Comparison of ENCODE assay signal across 16 cellular contexts in genomic region chr20:10802201-10802600, GRCh38.
"Had no signal": no experiment of that assay in that cellular context is flagged by ENCODE, and none has a peak within 500 bp of the region (broad histone marks: within the 10 kb centered on the region; RNA-seq: fewer than 3 reads in every experiment).

No MANE protein-coding gene starts in this region.

- H3K27ac Mint-ChIP-seq: activated naive CD8-positive, alpha-beta T cell treated with anti-CD3 and anti-CD28 coated beads, Interleukin-2, amount 10 ng/mL, durations not matched to agents 7 days and 5 days; activated T-cell treated with anti-CD3 and anti-CD28 coated beads, Interleukin-2, amount 50 U/mL, for 72 hours; dendritic cell treated with granulocyte-macrophage colony-stimulating factor and Interleukin-4, amounts not matched to agents 40 ng/mL and 50 ng/mL, for 4 days; effector memory CD8-positive, alpha-beta T cell; stimulated activated naive CD8-positive, alpha-beta T cell treated with anti-CD3 and anti-CD28 coated beads, Interleukin-15, amount 100 ng/mL, for 72 hours; T-helper 2 cell treated with Interferon-gamma antibody and Interleukin-4, amounts not matched to agents 5 μg/mL and 100 μg/mL, for 36 hours had no signal

- H3K27ac ChIP-seq: ascending aorta, heart left ventricle, testis had no signal

- DNase-seq: activated CD4-positive, alpha-beta T cell treated with anti-CD3 and anti-CD28 coated beads for 1 hour; activated CD4-positive, alpha-beta T cell treated with anti-CD3 and anti-CD28 coated beads, Interleukin-2, amount 50 U/mL, for 48 hours; activated CD8-positive, alpha-beta memory T cell treated with anti-CD3 and anti-CD28 coated beads, Interleukin-2, amount 50 U/mL, for 4 hours; activated naive CD8-positive, alpha-beta T cell treated with anti-CD3 and anti-CD28 coated beads, Interleukin-2, amount 10 ng/mL, durations not matched to agents 7 days and 5 days; activated T-cell treated with anti-CD3 and anti-CD28 coated beads, Interleukin-2, amount 50 U/mL, for 72 hours; effector memory CD8-positive, alpha-beta T cell; heart left ventricle; left ventricle myocardium superior; stimulated activated CD4-positive, alpha-beta T cell treated with anti-CD3 and anti-CD28 coated beads, Interleukin-15, amount 100 ng/mL, for 24 hours; stimulated activated CD4-positive, alpha-beta T cell treated with anti-CD3 and anti-CD28 coated beads, Interleukin-4, amount 100 ng/mL, for 4 hours; stimulated activated naive CD8-positive, alpha-beta T cell treated with anti-CD3 and anti-CD28 coated beads, Interleukin-15, amount 100 ng/mL, for 72 hours; testis had no signal

- H3K4me1 ChIP-seq: testis had no signal

- H3K27me3 ChIP-seq: ascending aorta, heart left ventricle, testis had no signal

- H3K4me3 Mint-ChIP-seq: activated naive CD8-positive, alpha-beta T cell treated with anti-CD3 and anti-CD28 coated beads, Interleukin-2, amount 10 ng/mL, durations not matched to agents 7 days and 5 days; activated T-cell treated with anti-CD3 and anti-CD28 coated beads, Interleukin-2, amount 50 U/mL, for 72 hours; dendritic cell treated with granulocyte-macrophage colony-stimulating factor and Interleukin-4, amounts not matched to agents 40 ng/mL and 50 ng/mL, for 4 days; effector memory CD8-positive, alpha-beta T cell; neural crest cell; stimulated activated naive CD8-positive, alpha-beta T cell treated with anti-CD3 and anti-CD28 coated beads, Interleukin-15, amount 100 ng/mL, for 72 hours; T-helper 2 cell treated with Interferon-gamma antibody and Interleukin-4, amounts not matched to agents 5 μg/mL and 100 μg/mL, for 36 hours had no signal

- H3K27me3 Mint-ChIP-seq: activated naive CD8-positive, alpha-beta T cell treated with anti-CD3 and anti-CD28 coated beads, Interleukin-2, amount 10 ng/mL, durations not matched to agents 7 days and 5 days; dendritic cell treated with granulocyte-macrophage colony-stimulating factor and Interleukin-4, amounts not matched to agents 40 ng/mL and 50 ng/mL, for 4 days; stimulated activated naive CD8-positive, alpha-beta T cell treated with anti-CD3 and anti-CD28 coated beads, Interleukin-15, amount 100 ng/mL, for 72 hours had no signal

- H3K9me3 Mint-ChIP-seq: activated naive CD8-positive, alpha-beta T cell treated with anti-CD3 and anti-CD28 coated beads, Interleukin-2, amount 10 ng/mL, durations not matched to agents 7 days and 5 days; activated T-cell treated with anti-CD3 and anti-CD28 coated beads, Interleukin-2, amount 50 U/mL, for 72 hours; dendritic cell treated with granulocyte-macrophage colony-stimulating factor and Interleukin-4, amounts not matched to agents 40 ng/mL and 50 ng/mL, for 4 days; stimulated activated naive CD8-positive, alpha-beta T cell treated with anti-CD3 and anti-CD28 coated beads, Interleukin-15, amount 100 ng/mL, for 72 hours; T-helper 2 cell treated with Interferon-gamma antibody and Interleukin-4, amounts not matched to agents 5 μg/mL and 100 μg/mL, for 36 hours had no signal

- H3K36me3 ChIP-seq: ascending aorta, heart left ventricle had no signal

- H3K4me3 ChIP-seq: ascending aorta, heart left ventricle, testis had no signal

- H3K36me3 Mint-ChIP-seq: activated naive CD8-positive, alpha-beta T cell treated with anti-CD3 and anti-CD28 coated beads, Interleukin-2, amount 10 ng/mL, durations not matched to agents 7 days and 5 days had no signal

- H3K9me3 ChIP-seq: ascending aorta, testis had no signal

- H3K4me1 Mint-ChIP-seq: activated naive CD8-positive, alpha-beta T cell treated with anti-CD3 and anti-CD28 coated beads, Interleukin-2, amount 10 ng/mL, durations not matched to agents 7 days and 5 days; neural crest cell; stimulated activated naive CD8-positive, alpha-beta T cell treated with anti-CD3 and anti-CD28 coated beads, Interleukin-15, amount 100 ng/mL, for 72 hours had no signal
